Comparison of ENCODE assay signal across 17 cellular contexts in genomic region chr10:21314234-21314633, GRCh38.
A peak's percentile ranks its signal among the peaks of the same experiment; 100 is the strongest.
DNase-seq lines count a peak whose midpoint lies in the region; ATAC-seq and FAIRE-seq lines count a peak whose summit lies in the region.
"Had no signal": no experiment of that assay in that cellular context is flagged by ENCODE, and none has a peak within 500 bp of the region (broad histone marks: within the 10 kb centered on the region; RNA-seq: fewer than 3 reads in every experiment).

No MANE protein-coding gene starts in this region.

- peaks cover 0 to 2% (median 0%) of the 10 kb centered on the region in 8 donors for H3K9me3 Mint-ChIP-seq in CD4-positive, alpha-beta memory T cell

- intact Hi-C loops in CD4-positive, alpha-beta memory T cell (cut with micrococcal nuclease) = no loop called here

- no peak overlapping the region for H3K9ac ChIP-seq in HUES6 (ENCODE audit: low read length)

- POLR2A ChIA-PET in CD4-positive, alpha-beta memory T cell (lab: Charles Lee; ENCODE audit: partially characterized antibody) = no interaction called here

- H3K4me1 Mint-ChIP-seq in CD4-positive, alpha-beta memory T cell = no peaks in the 10 kb centered on the region

- H3K36me3 Mint-ChIP-seq in CD4-positive, alpha-beta memory T cell = no peaks in the 10 kb centered on the region

- no peak for ATAC-seq in GM18867 (IDR thresholded peaks at IDR 0.05; ENCODE audit: unreplicated experiment)

- H3K27me3 Mint-ChIP-seq in CD4-positive, alpha-beta memory T cell = peaks cover 3 to 4% of the 10 kb centered on the region in 2 donors

- CTCF ChIA-PET in CD4-positive, alpha-beta memory T cell (lab: Charles Lee; ENCODE audit: partially characterized antibody) = no interaction called here

- no peaks in the 10 kb centered on the region for H3K9me3 ChIP-seq in HUES6 (ENCODE audit: control insufficient read depth, insufficient read depth, low read depth, low read length)
- no peaks in the 10 kb centered on the region for H3K9me3 ChIP-seq in mesodermal cell (ENCODE audit: control insufficient read depth, low read length)
- no peaks in the 10 kb centered on the region for H3K9me3 ChIP-seq in CD4-positive, alpha-beta memory T cell (ENCODE audit: control insufficient read depth in 1 of 2, low read length in 2 of 2)

- H3K4me3 ChIP-seq in HUES6 (ENCODE audit: low read depth, low read length) = no peak overlapping the region
- H3K4me3 ChIP-seq in mesodermal cell (ENCODE audit: extremely low read depth, insufficient read depth, low read length, poor library complexity, severe bottlenecking) = no peak overlapping the region
- no peak overlapping the region for H3K4me3 ChIP-seq in CD4-positive, alpha-beta memory T cell (ENCODE audit: low read length in 2 of 2)

- H3K4me1 ChIP-seq in HUES6 (ENCODE audit: control insufficient read depth, insufficient read depth, low read length) (peaks cover 40% of the 10 kb centered on the region), mesodermal cell (ENCODE audit: control insufficient read depth, insufficient read depth, low read length, poor library complexity, severe bottlenecking) (peaks cover 30% of the 10 kb centered on the region)
- H3K4me1 ChIP-seq in CD4-positive, alpha-beta memory T cell (ENCODE audit: insufficient read depth, low read length) = no peaks in the 10 kb centered on the region

- peak; percentile 82 for FAIRE-seq in A204.1 (lab: Jason Lieb, UNC)
- no peak for FAIRE-seq in frontal cortex (lab: Jason Lieb, UNC)
- FAIRE-seq: colon, urothelium cell line had no signal

- no peaks in the 10 kb centered on the region for H3K27me3 ChIP-seq in HUES6 (ENCODE audit: control insufficient read depth, insufficient read depth, low read length)
- no peaks in the 10 kb centered on the region for H3K27me3 ChIP-seq in CD4-positive, alpha-beta memory T cell (ENCODE audit: insufficient read depth, low read length)

- H3K36me3 ChIP-seq in HUES6 (ENCODE audit: control insufficient read depth, insufficient read depth, low read length) (no peaks in the 10 kb centered on the region), mesodermal cell (ENCODE audit: control insufficient read depth, insufficient read depth, low read length) (no peaks in the 10 kb centered on the region)
- no peaks in the 10 kb centered on the region for H3K36me3 ChIP-seq in CD4-positive, alpha-beta memory T cell (ENCODE audit: insufficient read depth, low read length)

- no peak overlapping the region for H3K4me3 Mint-ChIP-seq in CD4-positive, alpha-beta memory T cell

- peak overlapping the region; percentile 4; the same call in 1 of the 2 replicates for H3K27ac ChIP-seq in HUES6 (ENCODE audit: low read depth, low read length)
- H3K27ac ChIP-seq in mesodermal cell (ENCODE audit: low read depth, low read length, severe bottlenecking) = peak overlapping the region; percentile 88
- H3K27ac ChIP-seq in CD4-positive, alpha-beta memory T cell (ENCODE audit: low read depth, low read length) = no peak overlapping the region

- no peak overlapping the region for H3K27ac Mint-ChIP-seq in CD4-positive, alpha-beta memory T cell

- peak; percentile 63 for DNase-seq in cerebellar cortex (ENCODE audit: low spot score)
- DNase-seq in frontal cortex (ENCODE audit: low spot score in 2 of 2) = no peak
- DNase-seq in CD4-positive, alpha-beta memory T cell = no peak
- DNase-seq in activated CD4-positive, alpha-beta T cell treated with anti-CD3 and anti-CD28 coated beads, Interleukin-2, amount 50 U/mL, for 1 hour = no peak
- DNase-seq: activated naive CD4-positive, alpha-beta T cell treated with anti-CD3 and anti-CD28 coated beads, Interleukin-2, amount 50 U/mL, for 16 hours; AML-193; DMS153; GOT3; NCI-H1105; NCI-H446 treated with DMSO at 0.1 percent for 48 hours; occipital lobe had no signal

- 9 to 19% methylated on average over 6 of the region's 7 CpGs for WGBS in mesodermal cell (ENCODE audit: insufficient coverage in 2 of 2), 2 experiments
